ENCODE assay signal across 8 cellular contexts in genomic region chr12:121467638-121468403, GRCh38.
DNase-seq lines count a peak whose midpoint lies in the region; ATAC-seq, FAIRE-seq and TF ChIP-seq lines count a peak whose summit lies in the region.

No MANE protein-coding gene starts in this region.

- H3K27me3 ChIP-seq in HUES64 (ENCODE audit: insufficient read depth, low read length), result peaks cover 6% of the 10 kb centered on the region; the same call in 1 of the 2 replicates
- no peaks in the 10 kb centered on the region for H3K27me3 ChIP-seq in K562 (ENCODE audit: control insufficient read depth in 2 of 2, insufficient read depth in 2 of 2, low read length in 2 of 2)
- H3K27me3 ChIP-seq in suprapubic skin, result no peaks in the 10 kb centered on the region

- BruUV-seq in K562 (replicated peaks; lab: Mats Ljungman, UMichigan), result no TSS peak

- in situ Hi-C loops in K562 (cut with MboI), result no loop called here

- peaks cover 10% of the 10 kb centered on the region for H4K20me1 ChIP-seq in K562 (replicated peaks; ENCODE audit: control insufficient read depth, insufficient read depth, low read length)

- peak; percentile 10 for DNase-seq in stimulated activated CD4-positive, alpha-beta T cell treated with anti-CD3 and anti-CD28 coated beads, Interleukin-12 subunit alpha, Interleukin-12 subunit beta, amount 100 ng/mL, for 4 hours
- no peak for DNase-seq in stimulated activated CD4-positive, alpha-beta T cell treated with anti-CD3 and anti-CD28 coated beads, Interleukin-4, amount 100 ng/mL, for 4 hours
- DNase-seq in K562 (ENCODE audit: extremely low read depth in 1 of 4, low spot score in 3 of 4), result peak in 1 of 4 experiments; percentile 46
- peak; percentile 82 for DNase-seq in left kidney (ENCODE audit: low read depth, low spot score)
- peak in 1 of 2 donors; percentile 81 for DNase-seq in suprapubic skin (ENCODE audit: low spot score in 2 of 2)
- no peak for DNase-seq in activated effector memory CD4-positive, alpha-beta T cell treated with anti-CD3 and anti-CD28 coated beads, Interleukin-2, amount 50 U/mL, for 16 hours

- no peak for TF ChIP-seq RAD21 in K562 (CRISPR knock-in tag; conservative IDR thresholded peaks at IDR 0.05 in 1 of 2, IDR thresholded peaks at IDR 0.05 in 1 of 2)

- CTCF ChIA-PET in K562 (lab: Yijun Ruan, JAX; ENCODE audit: low intra/inter-chr PET ratio), result interaction anchor here (0.6 kb wide), 1 partner anchor 228 kb away, joined by 3 read pairs; no protein-coding TSS in a partner anchor

- POLR2A ChIA-PET in K562 (lab: Yijun Ruan, JAX), result interaction anchor here (0.6 to 1.3 kb wide), 6 partner anchors 9 to 139 kb away, joined by 3 to 9 read pairs (median 3); partner anchors contain the start of gene ANAPC5

- no peak for FAIRE-seq in K562 (lab: Jason Lieb, UNC)

- intact Hi-C loops in K562 (cut with micrococcal nuclease), result no loop called here

- TF ChIP-seq CTCF in K562 (IDR thresholded peaks at IDR 0.05 in 2 of 3, conservative IDR thresholded peaks at IDR 0.05 in 1 of 3; ENCODE audit: insufficient read depth in 2 of 3, low read depth in 1 of 3, low read length in 3 of 3) (no peak), suprapubic skin (IDR thresholded peaks at IDR 0.05) (no peak)

- ATAC-seq in K562 (peak; percentile 14), HG03097 (IDR thresholded peaks at IDR 0.05; ENCODE audit: low FRiP score, unreplicated experiment) (no peak)

- no peaks in the 10 kb centered on the region for H3K9me3 ChIP-seq in HUES64 (ENCODE audit: insufficient read depth, low read depth, low read length)
- H3K9me3 ChIP-seq in K562 (replicated peaks; ENCODE audit: control insufficient read depth, insufficient read depth, low read depth, low read length), result no peaks in the 10 kb centered on the region
- no peaks in the 10 kb centered on the region for H3K9me3 ChIP-seq in suprapubic skin

- H3K27ac ChIP-seq in HUES64 (ENCODE audit: low read depth, low read length), result peak overlapping the region; percentile 65
- peak overlapping the region; percentile 43; the same call in 1 of the 3 replicates for H3K27ac ChIP-seq in K562 (ENCODE audit: extremely low read depth, low read depth, low read length)
- H3K27ac ChIP-seq in suprapubic skin, result peak overlapping the region; percentile 59

- H3K4me2 ChIP-seq in K562 (ENCODE audit: insufficient read depth, low read length), result peak overlapping the region; percentile 77

- 6% methylated on average over 48 of the region's 48 CpGs for WGBS in HUES64
- 9% methylated on average over 37 of the region's 48 CpGs for WGBS in K562 (ENCODE audit: insufficient coverage, low coverage, missing lambda C conversion rate)
- 12% methylated on average over 5 of the region's 48 CpGs for WGBS in suprapubic skin

- H3K4me3 ChIP-seq in HUES64 (ENCODE audit: low read length) (peak overlapping the region; percentile 65), K562 (peak overlapping the region; percentile 52), suprapubic skin (peak overlapping the region; percentile 77)

- H3K4me1 ChIP-seq in HUES64 (ENCODE audit: insufficient read depth, low read length) (peaks cover 13% of the 10 kb centered on the region), K562 (replicated peaks in 1 of 2; ENCODE audit: control insufficient read depth in 2 of 2, insufficient read depth in 2 of 2, low read length in 2 of 2) (peaks cover 14 to 32% of the 10 kb centered on the region in 2 experiments), suprapubic skin (peaks cover 21% of the 10 kb centered on the region)

- H2AFZ ChIP-seq in K562 (ENCODE audit: low read depth, low read length), result peak overlapping the region; percentile 81

- H3K9me1 ChIP-seq in K562 (ENCODE audit: control insufficient read depth, insufficient read depth, low read length), result no peaks in the 10 kb centered on the region

- H3K36me3 ChIP-seq in HUES64 (ENCODE audit: insufficient read depth, low read length) (peaks cover 10% of the 10 kb centered on the region; the same call in 1 of the 2 replicates), K562 (ENCODE audit: control insufficient read depth, insufficient read depth, low read length) (peaks cover 16% of the 10 kb centered on the region; the same call in 2 of the 3 replicates), suprapubic skin (no peaks in the 10 kb centered on the region)

- TF ChIP-seq POLR2A in K562 (conservative IDR thresholded peaks at IDR 0.05) (peak; percentile 64), suprapubic skin (IDR thresholded peaks at IDR 0.05) (no peak)

- peaks cover 35% of the 10 kb centered on the region for H3K79me2 ChIP-seq in K562 (ENCODE audit: control insufficient read depth, insufficient read depth, low read length)

- TF ChIP-seq EP300 in K562 (IDR thresholded peaks at IDR 0.05; ENCODE audit: low read length) (no peak), suprapubic skin (IDR thresholded peaks at IDR 0.05) (no peak)

- H3K9ac ChIP-seq in HUES64 (ENCODE audit: low read depth, low read length) (peak overlapping the region; percentile 77), K562 (ENCODE audit: insufficient read depth in 1 of 2, low read depth in 2 of 2, low read length in 2 of 2) (peak overlapping the region; percentile 43 to 91)

TF ChIP-seq in K562, 482 proteins besides CTCF, POLR2A, EP300 and RAD21 (continues in another document):
- TF ChIP-seq SIN3B (IDR thresholded peaks at IDR 0.05; ENCODE audit: low read depth) (0 out of 2 replicates have a peak, but pooled peaks have one; percentile 19), ZNF583 (CRISPR knock-in tag; IDR thresholded peaks at IDR 0.05) (peak; percentile 39; the same call in 1 of the 2 replicates), NCOR1 (IDR thresholded peaks at IDR 0.05) (no peak), ARID3B (CRISPR knock-in tag; IDR thresholded peaks at IDR 0.05; ENCODE audit: borderline replicate concordance) (0 out of 2 replicates have a peak, but pooled peaks have one; percentile 39), NCOA6 (IDR thresholded peaks at IDR 0.05) (no peak), ZFP1 (CRISPR knock-in tag; IDR thresholded peaks at IDR 0.05) (no peak)
- TF ChIP-seq, protein P1, sequence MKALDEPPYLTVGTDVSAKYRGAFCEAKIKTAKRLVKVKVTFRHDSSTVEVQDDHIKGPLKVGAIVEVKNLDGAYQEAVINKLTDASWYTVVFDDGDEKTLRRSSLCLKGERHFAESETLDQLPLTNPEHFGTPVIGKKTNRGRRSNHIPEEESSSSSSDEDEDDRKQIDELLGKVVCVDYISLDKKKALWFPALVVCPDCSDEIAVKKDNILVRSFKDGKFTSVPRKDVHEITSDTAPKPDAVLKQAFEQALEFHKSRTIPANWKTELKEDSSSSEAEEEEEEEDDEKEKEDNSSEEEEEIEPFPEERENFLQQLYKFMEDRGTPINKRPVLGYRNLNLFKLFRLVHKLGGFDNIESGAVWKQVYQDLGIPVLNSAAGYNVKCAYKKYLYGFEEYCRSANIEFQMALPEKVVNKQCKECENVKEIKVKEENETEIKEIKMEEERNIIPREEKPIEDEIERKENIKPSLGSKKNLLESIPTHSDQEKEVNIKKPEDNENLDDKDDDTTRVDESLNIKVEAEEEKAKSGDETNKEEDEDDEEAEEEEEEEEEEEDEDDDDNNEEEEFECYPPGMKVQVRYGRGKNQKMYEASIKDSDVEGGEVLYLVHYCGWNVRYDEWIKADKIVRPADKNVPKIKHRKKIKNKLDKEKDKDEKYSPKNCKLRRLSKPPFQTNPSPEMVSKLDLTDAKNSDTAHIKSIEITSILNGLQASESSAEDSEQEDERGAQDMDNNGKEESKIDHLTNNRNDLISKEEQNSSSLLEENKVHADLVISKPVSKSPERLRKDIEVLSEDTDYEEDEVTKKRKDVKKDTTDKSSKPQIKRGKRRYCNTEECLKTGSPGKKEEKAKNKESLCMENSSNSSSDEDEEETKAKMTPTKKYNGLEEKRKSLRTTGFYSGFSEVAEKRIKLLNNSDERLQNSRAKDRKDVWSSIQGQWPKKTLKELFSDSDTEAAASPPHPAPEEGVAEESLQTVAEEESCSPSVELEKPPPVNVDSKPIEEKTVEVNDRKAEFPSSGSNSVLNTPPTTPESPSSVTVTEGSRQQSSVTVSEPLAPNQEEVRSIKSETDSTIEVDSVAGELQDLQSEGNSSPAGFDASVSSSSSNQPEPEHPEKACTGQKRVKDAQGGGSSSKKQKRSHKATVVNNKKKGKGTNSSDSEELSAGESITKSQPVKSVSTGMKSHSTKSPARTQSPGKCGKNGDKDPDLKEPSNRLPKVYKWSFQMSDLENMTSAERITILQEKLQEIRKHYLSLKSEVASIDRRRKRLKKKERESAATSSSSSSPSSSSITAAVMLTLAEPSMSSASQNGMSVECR (CRISPR knock-in tag; IDR thresholded peaks at IDR 0.05), result peak; percentile 38
- TF ChIP-seq, protein P2, sequence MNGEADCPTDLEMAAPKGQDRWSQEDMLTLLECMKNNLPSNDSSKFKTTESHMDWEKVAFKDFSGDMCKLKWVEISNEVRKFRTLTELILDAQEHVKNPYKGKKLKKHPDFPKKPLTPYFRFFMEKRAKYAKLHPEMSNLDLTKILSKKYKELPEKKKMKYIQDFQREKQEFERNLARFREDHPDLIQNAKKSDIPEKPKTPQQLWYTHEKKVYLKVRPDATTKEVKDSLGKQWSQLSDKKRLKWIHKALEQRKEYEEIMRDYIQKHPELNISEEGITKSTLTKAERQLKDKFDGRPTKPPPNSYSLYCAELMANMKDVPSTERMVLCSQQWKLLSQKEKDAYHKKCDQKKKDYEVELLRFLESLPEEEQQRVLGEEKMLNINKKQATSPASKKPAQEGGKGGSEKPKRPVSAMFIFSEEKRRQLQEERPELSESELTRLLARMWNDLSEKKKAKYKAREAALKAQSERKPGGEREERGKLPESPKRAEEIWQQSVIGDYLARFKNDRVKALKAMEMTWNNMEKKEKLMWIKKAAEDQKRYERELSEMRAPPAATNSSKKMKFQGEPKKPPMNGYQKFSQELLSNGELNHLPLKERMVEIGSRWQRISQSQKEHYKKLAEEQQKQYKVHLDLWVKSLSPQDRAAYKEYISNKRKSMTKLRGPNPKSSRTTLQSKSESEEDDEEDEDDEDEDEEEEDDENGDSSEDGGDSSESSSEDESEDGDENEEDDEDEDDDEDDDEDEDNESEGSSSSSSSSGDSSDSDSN (IDR thresholded peaks at IDR 0.05; ENCODE audit: borderline replicate concordance in 1 of 2, low read depth in 2 of 2, low read length in 2 of 2), result peak; percentile 31 to 91; a peak in 3 of 4 replicates

Comparison
In these comparisons a context has a peak if more than half of its experiments do, and no peak if none do; other contexts are left out.
1. DNase-seq: peak in stimulated activated CD4-positive, alpha-beta T cell treated with anti-CD3 and anti-CD28 coated beads, Interleukin-12 subunit alpha, Interleukin-12 subunit beta, amount 100 ng/mL, for 4 hours (single experiment) and left kidney (single experiment); none in stimulated activated CD4-positive, alpha-beta T cell treated with anti-CD3 and anti-CD28 coated beads, Interleukin-4, amount 100 ng/mL, for 4 hours (0 of 2) and activated effector memory CD4-positive, alpha-beta T cell treated with anti-CD3 and anti-CD28 coated beads, Interleukin-2, amount 50 U/mL, for 16 hours (single experiment).
2. Peak in every context shown above with its lines, with median percentiles within 50 percentile points of each other: H3K27ac ChIP-seq and H3K4me3 ChIP-seq.